ENCODE assay signal across 27 cellular contexts in the genomic region with DNA sequence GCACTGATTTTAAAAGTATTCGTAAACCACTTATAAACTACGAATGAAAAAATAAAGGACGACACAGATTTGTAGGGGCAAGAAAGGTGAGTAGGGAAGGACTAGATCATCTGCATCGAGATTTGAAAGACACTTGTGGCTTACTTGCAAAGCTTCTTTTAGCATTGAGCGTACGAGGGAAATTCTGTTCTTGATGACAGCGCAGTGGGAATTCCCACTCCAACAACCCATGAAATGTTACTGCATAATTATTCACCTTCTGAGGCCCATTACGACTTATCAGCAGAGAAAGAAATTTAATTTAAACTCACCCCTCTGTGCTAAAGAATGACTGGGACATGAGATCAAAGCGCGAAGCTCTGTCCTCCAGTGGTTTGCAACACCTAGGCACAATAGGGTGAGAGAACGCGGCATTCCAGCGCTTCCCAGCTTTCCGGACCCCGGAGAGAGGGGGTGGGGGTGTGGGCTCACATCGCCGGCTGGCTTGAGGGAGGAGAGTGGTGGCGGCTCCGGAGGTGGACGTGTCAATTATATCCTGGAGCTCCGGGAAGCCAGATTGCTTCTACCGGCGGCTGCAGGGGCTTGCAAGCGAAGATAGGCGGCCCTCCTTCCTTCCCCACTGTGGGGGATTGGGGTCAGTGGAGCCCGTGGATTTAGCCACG. TPM values are rescaled to one million over a fixed set of nuclear protein-coding genes. Genes with fewer than 3 reads are reported as not detected.
DNase-seq lines count a peak whose midpoint lies in the region; ATAC-seq, FAIRE-seq and TF ChIP-seq lines count a peak whose summit lies in the region.
"Had no signal": no experiment of that assay in that cellular context is flagged by ENCODE, and none has a peak within 500 bp of the region (broad histone marks: within the 10 kb centered on the region; RNA-seq: fewer than 3 reads in every experiment).

No MANE protein-coding gene starts in this region.

- FAIRE-seq in endothelial cell of umbilical vein (lab: Jason Lieb, UNC): no peak
- FAIRE-seq: GM19239, TTC549 had no signal

- H3K79me2 ChIP-seq in endothelial cell of umbilical vein (ENCODE audit: control insufficient read depth, insufficient read depth, low read length): no peaks in the 10 kb centered on the region
- H3K79me2 ChIP-seq in mesendoderm (ENCODE audit: control insufficient read depth, insufficient read depth, low read length): no peaks in the 10 kb centered on the region
- H3K79me2 ChIP-seq: parathyroid adenoma had no signal

- H2BK120ac ChIP-seq in mesendoderm (ENCODE audit: low read depth, low read length): no peak overlapping the region

- H3K4me3 Mint-ChIP-seq in IgD-negative memory B cell: peak overlapping the region in 1 of 4 donors; percentile 73
- no peak overlapping the region for H3K4me3 Mint-ChIP-seq in HFFc6
- H3K4me3 Mint-ChIP-seq: activated CD4-positive, alpha-beta T cell treated with anti-CD3 and anti-CD28 coated beads for 36 hours had no signal

- no TSS peak for BruUV-seq in endothelial cell of umbilical vein (replicated peaks; lab: Mats Ljungman, UMichigan)

- H3K4me3 ChIP-seq in endothelial cell of umbilical vein (replicated peaks in 1 of 3; ENCODE audit: insufficient read depth in 1 of 3, low read depth in 1 of 3, low read length in 3 of 3) (no peak overlapping the region), mesendoderm (ENCODE audit: low read length) (no peak overlapping the region)
- H3K4me3 ChIP-seq: esophagus muscularis mucosa had no signal

- H3K27ac Mint-ChIP-seq in IgD-negative memory B cell: peak overlapping the region; percentile 40 to 87 (median 74)
- no peak overlapping the region for H3K27ac Mint-ChIP-seq in HFFc6
- H3K27ac Mint-ChIP-seq: activated CD4-positive, alpha-beta T cell treated with anti-CD3 and anti-CD28 coated beads for 36 hours; stimulated activated naive CD8-positive, alpha-beta T cell treated with anti-CD3 and anti-CD28 coated beads, Interleukin-15, Interleukin-2, amounts not matched to agents 100 ng/mL and 50 ng/mL, for 24 hours had no signal

- no peaks in the 10 kb centered on the region for H3K79me1 ChIP-seq in mesendoderm (ENCODE audit: low read length)

- H3K4me1 Mint-ChIP-seq in IgD-negative memory B cell: peaks cover 0 to 5% (median 4%) of the 10 kb centered on the region in 3 donors
- H3K4me1 Mint-ChIP-seq in HFFc6 (ENCODE audit: low read depth): peaks cover 8% of the 10 kb centered on the region; the same call in 1 of the 2 replicates

- H4K5ac ChIP-seq in mesendoderm (ENCODE audit: low read length): no peak overlapping the region

- H3K18ac ChIP-seq in mesendoderm (ENCODE audit: low read length): peak overlapping the region; percentile 62

- H3K4me2 ChIP-seq in endothelial cell of umbilical vein (ENCODE audit: insufficient read depth, low read length): no peak overlapping the region
- peak overlapping the region; percentile 23 for H3K4me2 ChIP-seq in mesendoderm (ENCODE audit: low read length)

- dilution Hi-C loops in endothelial cell of umbilical vein (cut with MboI; ENCODE audit: extremely low pct_ligation_motif_present, low sequenced_read_pairs): no loop called here

- intact Hi-C loops in endothelial cell of umbilical vein (cut with micrococcal nuclease): no loop called here

- H4K20me1 ChIP-seq in endothelial cell of umbilical vein (replicated peaks; ENCODE audit: control insufficient read depth, extremely low read depth, insufficient read depth, low read length): no peaks in the 10 kb centered on the region

- no peak overlapping the region for H2BK15ac ChIP-seq in mesendoderm (replicated peaks; ENCODE audit: low read depth)

- H3K9me3 Mint-ChIP-seq in IgD-negative memory B cell: peaks cover 0 to 3% (median 2%) of the 10 kb centered on the region in 3 donors
- no peaks in the 10 kb centered on the region for H3K9me3 Mint-ChIP-seq in HFFc6
- H3K9me3 Mint-ChIP-seq: stimulated activated naive CD8-positive, alpha-beta T cell treated with anti-CD3 and anti-CD28 coated beads, Interleukin-15, Interleukin-2, amounts not matched to agents 100 ng/mL and 50 ng/mL, for 24 hours had no signal

- WGBS in mesendoderm (ENCODE audit: extremely low coverage, insufficient coverage, low lambda C conversion rate): no CpG with 5 or more reads among the region's 27 CpGs

- H3K9me1 ChIP-seq in endothelial cell of umbilical vein (replicated peaks; ENCODE audit: control insufficient read depth, extremely low read depth, insufficient read depth, low read length): no peaks in the 10 kb centered on the region

- H3K36me3 Mint-ChIP-seq in IgD-negative memory B cell (no peaks in the 10 kb centered on the region), HFFc6 (ENCODE audit: low read depth) (no peaks in the 10 kb centered on the region)

- POLR2A ChIA-PET in endothelial cell of umbilical vein (lab: Charles Lee): no interaction called here

- H3K56ac ChIP-seq in mesendoderm (ENCODE audit: low read length): peak overlapping the region; percentile 80

- CTCF ChIA-PET in endothelial cell of umbilical vein (lab: Charles Lee): interaction anchor here (0.9 to 9.5 kb wide), 5 partner anchors 16 to 1307 kb away, joined by 5 to 223 read pairs (median 8); no protein-coding TSS in a partner anchor

- no peak for TF ChIP-seq POLR2A in endothelial cell of umbilical vein (IDR thresholded peaks at IDR 0.05; ENCODE audit: low read depth, low read length)

- H3K9ac ChIP-seq in endothelial cell of umbilical vein (replicated peaks; ENCODE audit: extremely low read depth, insufficient read depth, low read length) (no peak overlapping the region), mesendoderm (ENCODE audit: low read length) (peak overlapping the region; percentile 43)
- H3K9ac ChIP-seq: KMS-11, parathyroid adenoma had no signal

- H4K8ac ChIP-seq in mesendoderm (ENCODE audit: low read depth, low read length): no peak overlapping the region

- H2AK5ac ChIP-seq in mesendoderm (ENCODE audit: low read length): no peak overlapping the region

- H3K27me3 ChIP-seq in endothelial cell of umbilical vein (ENCODE audit: control insufficient read depth in 2 of 2, insufficient read depth in 2 of 2, low read length in 2 of 2): peaks cover 48 to 71% of the 10 kb centered on the region in 2 experiments
- no peaks in the 10 kb centered on the region for H3K27me3 ChIP-seq in mesendoderm (ENCODE audit: insufficient read depth, low read length, poor library complexity)

- no peak overlapping the region for H3K23ac ChIP-seq in mesendoderm (ENCODE audit: low read length)

- H2BK5ac ChIP-seq in mesendoderm (ENCODE audit: low read length): peak overlapping the region; percentile 44

- H3K27me3 Mint-ChIP-seq in IgD-negative memory B cell (peaks cover 60% of the 10 kb centered on the region), HFFc6 (ENCODE audit: insufficient read depth) (peaks cover 26% of the 10 kb centered on the region)

- no peaks in the 10 kb centered on the region for H3K9me3 ChIP-seq in endothelial cell of umbilical vein (replicated peaks; ENCODE audit: control insufficient read depth, insufficient read depth, low read length)
- H3K9me3 ChIP-seq: esophagus muscularis mucosa had no signal

- ATAC-seq in HG02973 (IDR thresholded peaks at IDR 0.05; ENCODE audit: unreplicated experiment) (no peak), HG02798 (IDR thresholded peaks at IDR 0.05; ENCODE audit: poor library complexity, unreplicated experiment) (no peak)
- ATAC-seq: activated CD4-positive, alpha-beta T cell treated with anti-CD3 and anti-CD28 coated beads for 36 hours; left lobe of liver; Panc1; sciatic nerve had no signal

- no peak overlapping the region for H2AFZ ChIP-seq in endothelial cell of umbilical vein (ENCODE audit: low read depth, low read length)
- H2AFZ ChIP-seq: parathyroid adenoma had no signal

- no peaks in the 10 kb centered on the region for H3K36me3 ChIP-seq in endothelial cell of umbilical vein (ENCODE audit: control insufficient read depth in 2 of 2, extremely low read depth in 1 of 2, insufficient read depth in 2 of 2, low read length in 2 of 2)
- no peaks in the 10 kb centered on the region for H3K36me3 ChIP-seq in mesendoderm (ENCODE audit: control insufficient read depth, insufficient read depth, low read length)
- H3K36me3 ChIP-seq: esophagus muscularis mucosa had no signal

- peak overlapping the region; percentile 8 for H3K4ac ChIP-seq in mesendoderm (ENCODE audit: low read depth, low read length)

- H3K4me1 ChIP-seq in endothelial cell of umbilical vein (ENCODE audit: control insufficient read depth, extremely low read depth, insufficient read depth, low read length) (peaks cover 5% of the 10 kb centered on the region), mesendoderm (ENCODE audit: control insufficient read depth, low read depth, low read length) (peaks cover 7% of the 10 kb centered on the region)
- H3K4me1 ChIP-seq: parathyroid adenoma had no signal

- no peak for DNase-seq in endothelial cell of umbilical vein (ENCODE audit: low read depth, low spot score)
- peak; percentile 97 for DNase-seq in mesendoderm
- DNase-seq in activated CD4-positive, alpha-beta T cell treated with anti-CD3 and anti-CD28 coated beads for 1 hour: no peak
- no peak for DNase-seq in HFFc6
- DNase-seq: activated CD4-positive, alpha-beta T cell treated with anti-CD3 and anti-CD28 coated beads for 36 hours; activated gamma-delta T cell treated with Interleukin-2 at 50 U/mL for 16 hours; Calu3; effector CD8-positive, alpha-beta T cell; foreskin melanocyte; naive B cell; NCI-H1436; NCI-H524 treated with DMSO at 0.1 percent for 48 hours; stimulated activated CD4-positive, alpha-beta T cell treated with anti-CD3 and anti-CD28 coated beads, Interleukin-4, amount 100 ng/mL, for 4 hours had no signal

- no peak for TF ChIP-seq CTCF in endothelial cell of umbilical vein (IDR thresholded peaks at IDR 0.05; ENCODE audit: extremely low read depth in 1 of 2, insufficient read depth in 1 of 2, low read depth in 1 of 2, low read length in 2 of 2)
- no peak for TF ChIP-seq CTCF in HFFc6 (IDR thresholded peaks at IDR 0.05)

- H3K27ac ChIP-seq in endothelial cell of umbilical vein (ENCODE audit: insufficient read depth, low read depth, low read length): no peak overlapping the region
- peak overlapping the region; percentile 87 for H3K27ac ChIP-seq in mesendoderm (ENCODE audit: low read depth, low read length)
- H3K27ac ChIP-seq: esophagus muscularis mucosa, KMS-11, parathyroid adenoma had no signal

RNA-seq across cellular contexts. Expression of a gene that starts 10.3 kb away (rescaled TPM):
- polyA plus RNA-seq in IgD-negative memory B cell: not detected
- total RNA-seq in endothelial cell of umbilical vein: 0.38 and 2.5 TPM in 2 replicates
- 0.92 and 1.1 TPM in 2 replicates for polyA plus RNA-seq in endothelial cell of umbilical vein
- polyA plus RNA-seq in endothelial cell of umbilical vein (2011; cell fraction: cytosol; rRNA removed): 0.36 and 0.47 TPM in 2 replicates
- polyA plus RNA-seq in endothelial cell of umbilical vein (2011; cell fraction: nucleus; rRNA removed): 0.41 and 0.54 TPM in 2 replicates
- polyA plus RNA-seq in endothelial cell of umbilical vein (2012): 0.15 TPM in 1 of 2 replicates, not detected in the other
- 0.68 and 0.96 TPM in 2 replicates for polyA minus RNA-seq in endothelial cell of umbilical vein
- not detected for polyA minus RNA-seq in endothelial cell of umbilical vein (2011; cell fraction: cytosol; rRNA and poly(A)+ RNA removed)
- 0.38 and 0.72 TPM in 2 replicates for polyA minus RNA-seq in endothelial cell of umbilical vein (2011; cell fraction: nucleus; rRNA and poly(A)+ RNA removed)
- polyA plus RNA-seq in mesendoderm (2013, experiment 1 of 2): 2.8 TPM
- polyA plus RNA-seq in mesendoderm (2013, experiment 2 of 2): 2.5 TPM
- not detected for total RNA-seq in HFFc6 (2021; fragmentation: NEBNext Ultra II Directional; extraction: Animal tissue kit (Norgen Biotek cat#: 25700))
- total RNA-seq: activated CD4-positive, alpha-beta T cell treated with anti-CD3 and anti-CD28 coated beads for 36 hours; Calu3; chondrocyte; esophagus muscularis mucosa; left lobe of liver; sciatic nerve had no signal
- polyA plus RNA-seq: CD14-positive monocyte had no signal
